15 cellular contexts compared by ENCODE assay signal in the genomic region with DNA sequence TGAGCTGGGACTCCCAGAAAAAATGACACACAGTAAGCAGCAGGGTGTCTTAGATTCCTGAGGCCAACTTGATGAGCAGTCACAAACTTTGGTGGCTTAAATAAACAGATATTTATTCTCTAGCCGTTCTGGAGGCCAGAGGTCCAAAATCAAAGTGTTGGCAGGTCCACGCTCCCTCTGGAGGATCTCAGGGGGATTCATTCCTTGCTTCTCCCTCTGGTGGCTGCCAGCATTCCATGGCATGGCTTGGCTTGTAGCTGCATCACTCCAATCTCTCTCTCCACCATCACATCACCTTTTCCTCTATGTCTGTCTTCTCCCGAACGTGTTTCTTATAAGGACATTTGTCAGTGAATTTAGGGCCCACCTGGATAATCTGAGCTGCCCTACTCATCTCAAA.
DNase-seq lines count a peak whose midpoint lies in the region; ATAC-seq, FAIRE-seq and TF ChIP-seq lines count a peak whose summit lies in the region.
"Had no signal": no experiment of that assay in that cellular context is flagged by ENCODE, and none has a peak within 500 bp of the region (broad histone marks: within the 10 kb centered on the region; RNA-seq: fewer than 3 reads in every experiment).

No MANE protein-coding gene starts in this region.

- intact Hi-C loops in activated CD4-positive, alpha-beta T cell treated with anti-CD3 and anti-CD28 coated beads, Interleukin-2, amount 10 ng/mL, durations not matched to agents 24 days and 14 days (cut with micrococcal nuclease) = loop anchor here (2.0 kb wide), 1 partner anchor 15 kb away; no protein-coding TSS in a partner anchor
- intact Hi-C loops in lower leg skin (cut with DNase I; ENCODE audit: low total_unique reads) = no loop called here

- H3K9me3 ChIP-seq in MG63 = no peaks in the 10 kb centered on the region
- no peaks in the 10 kb centered on the region for H3K9me3 ChIP-seq in astrocyte (ENCODE audit: insufficient read depth, low read depth, low read length)
- H3K9me3 ChIP-seq: gastroesophageal sphincter, pancreas, SJCRH30, tibial artery had no signal

- H3K27ac Mint-ChIP-seq in activated CD4-positive, alpha-beta T cell treated with anti-CD3 and anti-CD28 coated beads, Interleukin-2, amount 10 ng/mL, durations not matched to agents 24 days and 14 days = peak overlapping the region; percentile 45
- no peak overlapping the region for H3K27ac Mint-ChIP-seq in astrocyte (ENCODE audit: unreplicated experiment)
- no peak overlapping the region for H3K27ac Mint-ChIP-seq in progenitor cell of endocrine pancreas

- TF ChIP-seq CTCF in astrocyte (IDR thresholded peaks at IDR 0.05; ENCODE audit: insufficient read depth, low read depth, low read length) (peak; percentile 15), progenitor cell of endocrine pancreas (IDR thresholded peaks at IDR 0.05; ENCODE audit: unreplicated experiment) (peak; percentile 19), lower leg skin (IDR thresholded peaks at IDR 0.05) (no peak)

- no peaks in the 10 kb centered on the region for H3K9me3 Mint-ChIP-seq in activated CD4-positive, alpha-beta T cell treated with anti-CD3 and anti-CD28 coated beads, Interleukin-2, amount 10 ng/mL, durations not matched to agents 24 days and 14 days
- H3K9me3 Mint-ChIP-seq in astrocyte (ENCODE audit: unreplicated experiment) = no peaks in the 10 kb centered on the region
- no peaks in the 10 kb centered on the region for H3K9me3 Mint-ChIP-seq in progenitor cell of endocrine pancreas (ENCODE audit: low read depth)

- no peak overlapping the region for H2AFZ ChIP-seq in astrocyte (ENCODE audit: low read depth, low read length)

- H3K79me2 ChIP-seq in astrocyte (ENCODE audit: insufficient read depth, low read length) = peaks cover 3% of the 10 kb centered on the region

- no peak for DNase-seq in activated CD4-positive, alpha-beta T cell treated with anti-CD3 and anti-CD28 coated beads, Interleukin-2, amount 10 ng/mL, durations not matched to agents 24 days and 14 days
- no peak for DNase-seq in activated CD4-positive, alpha-beta T cell treated with anti-CD3 and anti-CD28 coated beads for 48 hours
- DNase-seq in MG63 = peak; percentile 30
- DNase-seq in astrocyte (ENCODE audit: low read depth) = no peak
- DNase-seq in progenitor cell of endocrine pancreas (ENCODE audit: low spot score, unreplicated experiment) = no peak
- DNase-seq in lower leg skin (ENCODE audit: low spot score in 2 of 2) = no peak
- DNase-seq in cerebellum (ENCODE audit: low spot score) = no peak
- DNase-seq: islet precursor cell, NCI-H1930, NCI-H774, pancreas, SJCRH30, tibial artery had no signal

- no peak for ATAC-seq in HG02763 (IDR thresholded peaks at IDR 0.05; ENCODE audit: unreplicated experiment)
- ATAC-seq: gastroesophageal sphincter, pancreas had no signal

- H3K27ac ChIP-seq in astrocyte (ENCODE audit: low read depth, low read length) = no peak overlapping the region
- H3K27ac ChIP-seq: gastroesophageal sphincter, pancreas, SJCRH30, tibial artery had no signal

- FAIRE-seq in astrocyte (lab: Jason Lieb, UNC) = no peak
- FAIRE-seq: pancreas had no signal

- peaks cover 75% of the 10 kb centered on the region for H3K4me1 Mint-ChIP-seq in activated CD4-positive, alpha-beta T cell treated with anti-CD3 and anti-CD28 coated beads, Interleukin-2, amount 10 ng/mL, durations not matched to agents 24 days and 14 days
- H3K4me1 Mint-ChIP-seq in astrocyte (ENCODE audit: low read depth, unreplicated experiment) (peaks cover 41% of the 10 kb centered on the region), progenitor cell of endocrine pancreas (ENCODE audit: low read depth) (peaks cover 8% of the 10 kb centered on the region)

- H3K4me1 ChIP-seq in astrocyte (ENCODE audit: insufficient read depth, low read length) = peaks cover 26% of the 10 kb centered on the region

- H3K27me3 ChIP-seq in MG63 (no peaks in the 10 kb centered on the region), astrocyte (ENCODE audit: insufficient read depth, low read length) (no peaks in the 10 kb centered on the region)
- H3K27me3 ChIP-seq: gastroesophageal sphincter, pancreas, SJCRH30, tibial artery had no signal

- no peaks in the 10 kb centered on the region for H3K27me3 Mint-ChIP-seq in activated CD4-positive, alpha-beta T cell treated with anti-CD3 and anti-CD28 coated beads, Interleukin-2, amount 10 ng/mL, durations not matched to agents 24 days and 14 days
- H3K27me3 Mint-ChIP-seq in astrocyte (ENCODE audit: low read depth, unreplicated experiment) (no peaks in the 10 kb centered on the region), progenitor cell of endocrine pancreas (no peaks in the 10 kb centered on the region)

- H3K36me3 ChIP-seq in MG63 (no peaks in the 10 kb centered on the region; the same call in 1 of the 2 replicates), astrocyte (ENCODE audit: insufficient read depth, low read length) (no peaks in the 10 kb centered on the region)
- H3K36me3 ChIP-seq: gastroesophageal sphincter, pancreas, SJCRH30, tibial artery had no signal

- 90 to 94% methylated on average over 4 of the region's 4 CpGs for WGBS in lower leg skin, 2 donors

- H3K9ac ChIP-seq in astrocyte (ENCODE audit: low read length) = no peak overlapping the region

- peaks cover 14% of the 10 kb centered on the region for H4K20me1 ChIP-seq in astrocyte (ENCODE audit: insufficient read depth, low read length)

- no peak overlapping the region for H3K4me3 Mint-ChIP-seq in activated CD4-positive, alpha-beta T cell treated with anti-CD3 and anti-CD28 coated beads, Interleukin-2, amount 10 ng/mL, durations not matched to agents 24 days and 14 days
- no peak overlapping the region for H3K4me3 Mint-ChIP-seq in astrocyte (ENCODE audit: unreplicated experiment)
- H3K4me3 Mint-ChIP-seq in progenitor cell of endocrine pancreas (ENCODE audit: low read depth) = no peak overlapping the region

- no peak for TF ChIP-seq POLR2A in lower leg skin (IDR thresholded peaks at IDR 0.05)

- peaks cover 55% of the 10 kb centered on the region for H3K36me3 Mint-ChIP-seq in activated CD4-positive, alpha-beta T cell treated with anti-CD3 and anti-CD28 coated beads, Interleukin-2, amount 10 ng/mL, durations not matched to agents 24 days and 14 days (ENCODE audit: low read depth)
- H3K36me3 Mint-ChIP-seq in astrocyte (ENCODE audit: low read depth, unreplicated experiment) (peaks cover 9% of the 10 kb centered on the region), progenitor cell of endocrine pancreas (ENCODE audit: insufficient read depth) (no peaks in the 10 kb centered on the region)

- no peak overlapping the region for H3K4me2 ChIP-seq in astrocyte (ENCODE audit: low read length)

- H3K4me3 ChIP-seq in MG63 (no peak overlapping the region), astrocyte (ENCODE audit: insufficient read depth, low read depth, low read length) (no peak overlapping the region), lower leg skin (ENCODE audit: low read depth, poor library complexity, severe bottlenecking) (no peak overlapping the region)
- H3K4me3 ChIP-seq: gastroesophageal sphincter, pancreas, SJCRH30, tibial artery had no signal

Comparison
In these comparisons a context has a peak if more than half of its experiments do, and no peak if none do; other contexts are left out.
1. CTCF ChIP-seq: peak in astrocyte (single experiment) and progenitor cell of endocrine pancreas (single experiment); none in lower leg skin (0 of 3).